ENCODE assay signal across 18 cellular contexts in the genomic region with DNA sequence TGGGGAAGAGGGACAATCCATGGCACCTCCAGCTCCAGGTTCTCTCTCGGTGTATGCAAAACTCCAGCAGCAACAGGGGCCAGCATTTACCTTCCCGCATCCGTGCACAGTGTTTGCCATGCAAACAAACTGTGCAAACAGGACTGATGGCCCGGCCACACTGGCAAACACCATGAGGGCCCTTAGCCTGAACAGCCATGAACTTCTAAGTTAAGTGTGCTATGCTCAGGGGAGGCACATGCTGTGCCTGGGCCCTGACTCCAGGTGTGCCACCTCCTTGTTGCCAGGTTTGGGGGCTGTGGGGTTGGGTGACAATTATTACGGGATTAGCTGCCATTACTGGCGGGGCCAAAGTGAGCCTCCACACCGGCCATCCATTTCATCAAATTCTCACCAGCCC. TPM values are rescaled to one million over a fixed set of nuclear protein-coding genes. Genes with fewer than 3 reads are reported as not detected.
DNase-seq lines count a peak whose midpoint lies in the region; ATAC-seq and TF ChIP-seq lines count a peak whose summit lies in the region.
"Had no signal": no experiment of that assay in that cellular context is flagged by ENCODE, and none has a peak within 500 bp of the region (broad histone marks: within the 10 kb centered on the region; RNA-seq: fewer than 3 reads in every experiment).

No MANE protein-coding gene starts in this region.

- POLR2A ChIA-PET in WTC11 (lab: Charles Lee): no interaction called here

- no peaks in the 10 kb centered on the region for H3K9me3 Mint-ChIP-seq in WTC11
- H3K9me3 Mint-ChIP-seq in progenitor cell of endocrine pancreas (ENCODE audit: low read depth): no peaks in the 10 kb centered on the region
- H3K9me3 Mint-ChIP-seq in natural killer cell treated with Interleukin-12 subunit alpha and Interleukin-12 subunit beta and Interleukin-15 and Interleukin-18, amount 100 ng/mL, for 72 hours: no peaks in the 10 kb centered on the region
- H3K9me3 Mint-ChIP-seq: activated CD4-positive, alpha-beta memory T cell treated with anti-CD3 and anti-CD28 coated beads for 36 hours; activated naive CD4-positive, alpha-beta T cell treated with anti-CD3 and anti-CD28 coated beads, Interleukin-2, amount 50 U/mL, for 72 hours; activated T-cell treated with anti-CD3 and anti-CD28 coated beads, Interleukin-2, amount 50 U/mL, for 24 hours had no signal

- no peak for TF ChIP-seq CTCF in WTC11 (IDR thresholded peaks at IDR 0.05)
- no peak for TF ChIP-seq CTCF in progenitor cell of endocrine pancreas (IDR thresholded peaks at IDR 0.05; ENCODE audit: unreplicated experiment)

- ATAC-seq in WTC11: no peak
- ATAC-seq in HG03280 (IDR thresholded peaks at IDR 0.05; ENCODE audit: unreplicated experiment): no peak
- no peak for ATAC-seq in natural killer cell treated with Interleukin-12 subunit alpha and Interleukin-12 subunit beta and Interleukin-15 and Interleukin-18, amount 100 ng/mL, for 72 hours
- no peak for ATAC-seq in HG02759 (IDR thresholded peaks at IDR 0.05; ENCODE audit: unreplicated experiment)
- ATAC-seq: activated naive CD4-positive, alpha-beta T cell treated with anti-CD3 and anti-CD28 coated beads, Interleukin-2, amount 50 U/mL, for 72 hours; gastrocnemius medialis had no signal

- H3K4me3 Mint-ChIP-seq in WTC11 (no peak overlapping the region), progenitor cell of endocrine pancreas (ENCODE audit: low read depth) (peak overlapping the region; percentile 4)
- H3K4me3 Mint-ChIP-seq in natural killer cell treated with Interleukin-12 subunit alpha and Interleukin-12 subunit beta and Interleukin-15 and Interleukin-18, amount 100 ng/mL, for 72 hours: no peak overlapping the region
- H3K4me3 Mint-ChIP-seq: activated CD4-positive, alpha-beta memory T cell treated with anti-CD3 and anti-CD28 coated beads for 36 hours; activated T-cell treated with anti-CD3 and anti-CD28 coated beads, Interleukin-2, amount 50 U/mL, for 24 hours had no signal

- H3K36me3 Mint-ChIP-seq in WTC11 (no peaks in the 10 kb centered on the region), progenitor cell of endocrine pancreas (ENCODE audit: insufficient read depth) (no peaks in the 10 kb centered on the region)
- H3K36me3 Mint-ChIP-seq in natural killer cell treated with Interleukin-12 subunit alpha and Interleukin-12 subunit beta and Interleukin-15 and Interleukin-18, amount 100 ng/mL, for 72 hours: no peaks in the 10 kb centered on the region
- H3K36me3 Mint-ChIP-seq: activated CD4-positive, alpha-beta memory T cell treated with anti-CD3 and anti-CD28 coated beads for 36 hours; activated naive CD4-positive, alpha-beta T cell treated with anti-CD3 and anti-CD28 coated beads, Interleukin-2, amount 50 U/mL, for 72 hours had no signal

- H3K4me1 Mint-ChIP-seq in WTC11: peaks cover 18% of the 10 kb centered on the region
- H3K4me1 Mint-ChIP-seq in progenitor cell of endocrine pancreas (ENCODE audit: low read depth): peaks cover 34% of the 10 kb centered on the region
- peaks cover 18 to 39% of the 10 kb centered on the region in 2 donors for H3K4me1 Mint-ChIP-seq in natural killer cell treated with Interleukin-12 subunit alpha and Interleukin-12 subunit beta and Interleukin-15 and Interleukin-18, amount 100 ng/mL, for 72 hours (ENCODE audit: low read depth in 2 of 2)

- H3K27me3 Mint-ChIP-seq in WTC11 (ENCODE audit: low read depth) (no peaks in the 10 kb centered on the region), progenitor cell of endocrine pancreas (peaks cover 55% of the 10 kb centered on the region)
- H3K27me3 Mint-ChIP-seq in natural killer cell treated with Interleukin-12 subunit alpha and Interleukin-12 subunit beta and Interleukin-15 and Interleukin-18, amount 100 ng/mL, for 72 hours: no peaks in the 10 kb centered on the region
- H3K27me3 Mint-ChIP-seq: activated CD4-positive, alpha-beta memory T cell treated with anti-CD3 and anti-CD28 coated beads for 36 hours; activated T-cell treated with anti-CD3 and anti-CD28 coated beads, Interleukin-2, amount 50 U/mL, for 24 hours had no signal

- CTCF ChIA-PET in WTC11 (lab: Charles Lee): interaction anchor here (1.4 kb wide), 1 partner anchor 9 kb away, joined by 5 read pairs; no protein-coding TSS in a partner anchor

- peak; percentile 89 for DNase-seq in HuH-7 (ENCODE audit: low spot score)
- DNase-seq in NCI-H2196 treated with DMSO at 0.1 percent for 48 hours (lab: John Stamatoyannopoulos, UW; ENCODE audit: unreplicated experiment): peak; percentile 29
- no peak for DNase-seq in WTC11 (ENCODE audit: low spot score)
- DNase-seq in progenitor cell of endocrine pancreas (ENCODE audit: low spot score, unreplicated experiment): peak; percentile 46
- DNase-seq in natural killer cell treated with Interleukin-12 subunit alpha and Interleukin-12 subunit beta and Interleukin-15 and Interleukin-18, amount 100 ng/mL, for 72 hours (ENCODE audit: low spot score): no peak
- DNase-seq in epidermal melanocyte (ENCODE audit: insufficient read length, low spot score): no peak
- DNase-seq: activated CD4-positive, alpha-beta memory T cell treated with anti-CD3 and anti-CD28 coated beads for 36 hours; activated T-cell treated with anti-CD3 and anti-CD28 coated beads, Interleukin-2, amount 50 U/mL, for 24 hours; AML-193; erythroblast; gastrocnemius medialis; Karpas-422; left ventricle myocardium inferior; NCI-H1694 had no signal

- no peak overlapping the region for H3K27ac Mint-ChIP-seq in WTC11
- peak overlapping the region; percentile 24 for H3K27ac Mint-ChIP-seq in progenitor cell of endocrine pancreas
- H3K27ac Mint-ChIP-seq in natural killer cell treated with Interleukin-12 subunit alpha and Interleukin-12 subunit beta and Interleukin-15 and Interleukin-18, amount 100 ng/mL, for 72 hours: no peak overlapping the region
- H3K27ac Mint-ChIP-seq: activated CD4-positive, alpha-beta memory T cell treated with anti-CD3 and anti-CD28 coated beads for 36 hours; activated naive CD4-positive, alpha-beta T cell treated with anti-CD3 and anti-CD28 coated beads, Interleukin-2, amount 50 U/mL, for 72 hours; activated T-cell treated with anti-CD3 and anti-CD28 coated beads, Interleukin-2, amount 50 U/mL, for 24 hours had no signal

TF ChIP-seq in WTC11, 78 proteins besides CTCF, POLR2A, EP300 and RAD21:
- TF ChIP-seq ESRRA (CRISPR knock-in tag; IDR thresholded peaks at IDR 0.05; ENCODE audit: borderline replicate concordance): no peak
- no peak for TF ChIP-seq NR2C2 (CRISPR knock-in tag; IDR thresholded peaks at IDR 0.05)
- no peak for TF ChIP-seq AR (CRISPR knock-in tag; IDR thresholded peaks at IDR 0.05)
- TF ChIP-seq TCF7 (CRISPR knock-in tag; IDR thresholded peaks at IDR 0.05; ENCODE audit: low read depth): no peak
- no peak for TF ChIP-seq FOXP1 (CRISPR knock-in tag; IDR thresholded peaks at IDR 0.05; ENCODE audit: borderline replicate concordance)
- peak; percentile 50; the same call in 1 of the 2 replicates for TF ChIP-seq GABPB1 (CRISPR knock-in tag; IDR thresholded peaks at IDR 0.05)
- no peak for TF ChIP-seq TEAD4 (CRISPR knock-in tag; IDR thresholded peaks at IDR 0.05)
TF ChIP-seq in WTC11: peak in this region for 1.

RNA-seq across cellular contexts. Expression of gene CACNA2D2, which starts 57.5 kb away (rescaled TPM):
- 22.0 to 23.4 TPM (median 22.3 TPM) in 3 replicates for total RNA-seq in WTC11 (2021)
- total RNA-seq in progenitor cell of endocrine pancreas: 5.5 and 6.9 TPM in 2 replicates
- total RNA-seq in natural killer cell treated with Interleukin-12 subunit alpha and Interleukin-12 subunit beta and Interleukin-15 and Interleukin-18, amount 100 ng/mL, for 72 hours: 1 to 10 TPM; 1.6 to 1.7 TPM
- total RNA-seq: myocyte had no signal

Comparison
In these comparisons a context has a peak if more than half of its experiments do, and no peak if none do; other contexts are left out.
1. DNase-seq: peak in HuH-7 (single experiment), NCI-H2196 treated with DMSO at 0.1 percent for 48 hours (single experiment) and progenitor cell of endocrine pancreas (single experiment); none in WTC11 (single experiment), natural killer cell treated with Interleukin-12 subunit alpha and Interleukin-12 subunit beta and Interleukin-15 and Interleukin-18, amount 100 ng/mL, for 72 hours (single experiment) and epidermal melanocyte (single experiment).